Comparison of ENCODE assay signal across 22 cellular contexts in the genomic region with DNA sequence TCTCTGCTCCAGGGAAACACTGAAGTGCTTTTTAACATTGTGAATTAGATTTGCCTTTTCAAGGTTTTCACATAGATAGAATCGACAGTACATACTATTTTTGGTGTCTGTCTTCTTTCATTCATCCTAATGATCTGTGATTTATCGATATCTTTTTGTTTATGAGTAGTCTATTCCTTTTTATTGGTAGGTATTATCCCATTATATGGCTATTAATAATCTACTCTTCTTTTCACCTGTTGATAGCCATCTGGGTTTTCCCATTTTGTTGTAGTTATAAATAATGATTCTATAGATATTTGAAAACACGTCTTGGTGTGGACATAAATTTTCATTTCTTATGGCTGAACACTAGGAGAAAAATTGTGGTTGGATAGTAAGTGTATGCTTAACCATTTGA.
"Had no signal": no experiment of that assay in that cellular context is flagged by ENCODE, and none has a peak within 500 bp of the region (broad histone marks: within the 10 kb centered on the region; RNA-seq: fewer than 3 reads in every experiment).

No MANE protein-coding gene starts in this region.

- H3K27me3 Mint-ChIP-seq: naive B cell had no signal

- H3K36me3 ChIP-seq: esophagus muscularis mucosa, left lung, lower lobe of right lung had no signal

- H3K27me3 ChIP-seq: dorsolateral prefrontal cortex, esophagus muscularis mucosa, foreskin keratinocyte, gastroesophageal sphincter, heart left ventricle, hepatocyte, left lung had no signal

- H3K9me3 Mint-ChIP-seq: naive B cell had no signal

- H3K4me3 Mint-ChIP-seq: immature natural killer cell, mesothelial cell of epicardium, naive B cell had no signal

- H3K27ac Mint-ChIP-seq: immature natural killer cell, mesothelial cell of epicardium, naive B cell had no signal

- H3K9me3 ChIP-seq: esophagus muscularis mucosa, gastroesophageal sphincter, heart left ventricle, left lung, lower lobe of right lung, mucosa of descending colon had no signal

- ATAC-seq: foreskin keratinocyte, gastroesophageal sphincter, heart left ventricle, left cardiac atrium, left lung, left ventricle myocardium superior, lower lobe of right lung, mucosa of descending colon had no signal

- FAIRE-seq: endothelial cell of umbilical vein, keratinocyte had no signal

- H3K4me1 Mint-ChIP-seq: immature natural killer cell, mesothelial cell of epicardium, naive B cell had no signal

- H3K4me1 ChIP-seq: foreskin keratinocyte, gastroesophageal sphincter, left lung, lower lobe of right lung had no signal

- H3K27ac ChIP-seq: coronary artery, dorsolateral prefrontal cortex, esophagus muscularis mucosa, foreskin keratinocyte, gastroesophageal sphincter, heart left ventricle, hepatocyte, left lung, lower lobe of right lung had no signal

- H3K4me3 ChIP-seq: coronary artery, dorsolateral prefrontal cortex, esophagus muscularis mucosa, gastroesophageal sphincter, heart left ventricle, hepatocyte, left lung, lower lobe of right lung, mucosa of descending colon had no signal

- DNase-seq: dermis blood vessel endothelial cell; dorsolateral prefrontal cortex; effector CD4-positive, alpha-beta T cell; effector memory CD4-positive, alpha-beta T cell; foreskin keratinocyte; heart left ventricle; hypothalamus; immature natural killer cell; left cardiac atrium; left lung; left ventricle myocardium superior; lower lobe of right lung; mesenchymal stem cell; mucosa of descending colon; naive B cell had no signal
